9 cellular contexts compared by ENCODE assay signal in genomic region chr3:52291508-52292181, GRCh38. TPM values are rescaled to one million over a fixed set of nuclear protein-coding genes. Genes with fewer than 3 reads are reported as not detected.
DNase-seq lines count a peak whose midpoint lies in the region; ATAC-seq and TF ChIP-seq lines count a peak whose summit lies in the region.
"Had no signal": no experiment of that assay in that cellular context is flagged by ENCODE, and none has a peak within 500 bp of the region (broad histone marks: within the 10 kb centered on the region; RNA-seq: fewer than 3 reads in every experiment).

No MANE protein-coding gene starts in this region.

- no peak overlapping the region for H3K9ac ChIP-seq in mammary epithelial cell (ENCODE audit: insufficient read depth, low read length)

- BruUV-seq in MCF 10A (replicated peaks; lab: Mats Ljungman, UMichigan) (no TSS peak), mammary epithelial cell (replicated peaks; lab: Mats Ljungman, UMichigan) (no TSS peak)

- peaks cover 4% of the 10 kb centered on the region for H3K4me1 ChIP-seq in mammary epithelial cell (ENCODE audit: insufficient read depth, low read length)
- peaks cover 14% of the 10 kb centered on the region for H3K4me1 ChIP-seq in psoas muscle

- no peaks in the 10 kb centered on the region for H3K27me3 ChIP-seq in mammary epithelial cell (ENCODE audit: insufficient read depth, low read length)
- H3K27me3 ChIP-seq in psoas muscle (ENCODE audit: insufficient read depth in 3 of 3, low read length in 2 of 3), result no peaks in the 10 kb centered on the region

- 72% methylated on average over 7 of the region's 7 CpGs for WGBS in mammary epithelial cell (ENCODE audit: low coverage, missing lambda C conversion rate)
- 78 to 83% (median 81%) methylated on average over 7 of the region's 7 CpGs for WGBS in psoas muscle, 3 donors

- H3K9me3 Mint-ChIP-seq in MCF 10A (ENCODE audit: unreplicated experiment), result no peaks in the 10 kb centered on the region

- TF ChIP-seq CTCF in MCF 10A (IDR thresholded peaks at IDR 0.05; ENCODE audit: unreplicated experiment) (peak; percentile 34), mammary epithelial cell (conservative IDR thresholded peaks at IDR 0.05 in 1 of 2, IDR thresholded peaks at IDR 0.05 in 1 of 2; ENCODE audit: extremely low read depth in 1 of 2, insufficient read depth in 1 of 2, low read depth in 1 of 2, low read length in 2 of 2) (peak in 1 of 2 donors; percentile 54), choroid plexus epithelial cell (conservative IDR thresholded peaks at IDR 0.05; ENCODE audit: low read depth, low read length) (peak; percentile 67), psoas muscle (IDR thresholded peaks at IDR 0.05) (peak; percentile 27)

- no peak overlapping the region for H3K4me2 ChIP-seq in mammary epithelial cell (ENCODE audit: insufficient read depth, low read depth, low read length)

- H3K27ac Mint-ChIP-seq in MCF 10A (ENCODE audit: low read depth, unreplicated experiment), result no peak overlapping the region

- H3K9me3 ChIP-seq in mammary epithelial cell (replicated peaks; ENCODE audit: insufficient read depth, low read length) (no peaks in the 10 kb centered on the region), psoas muscle (no peaks in the 10 kb centered on the region)

- in situ Hi-C loops in mammary epithelial cell (cut with MboI; ENCODE audit: low sequenced_read_pairs in 2 of 2), result no loop called here

- DNase-seq in MCF 10A (ENCODE audit: unreplicated experiment) (no peak), mammary epithelial cell (no peak), choroid plexus epithelial cell (ENCODE audit: low read depth) (peak; percentile 41), psoas muscle (no peak), NCI-H2107 treated with DMSO at 0.1 percent for 48 hours (lab: John Stamatoyannopoulos, UW; ENCODE audit: unreplicated experiment) (no peak), pons (ENCODE audit: low spot score) (no peak)

- dilution Hi-C loops in mammary epithelial cell (cut with HindIII; ENCODE audit: low sequenced_read_pairs), result no loop called here

- peak; percentile 25; the same call in 1 of the 3 replicates for ATAC-seq in SK-N-SH treated with all-trans-retinoic acid at 6 μM for 48 hours
- no peak for ATAC-seq in psoas muscle
- no peak for ATAC-seq in GM21381 (IDR thresholded peaks at IDR 0.05; ENCODE audit: unreplicated experiment)

- POLR2A ChIA-PET in MCF 10A (lab: Yijun Ruan, JAX), result interaction anchor here (0.6 to 1.3 kb wide), 2 partner anchors 38 to 75 kb away, joined by 3 read pairs; no protein-coding TSS in a partner anchor

- CTCF ChIA-PET in MCF 10A (lab: Yijun Ruan, JAX) (interaction anchor here (0.6 to 2.7 kb wide), 11 partner anchors 18 to 290 kb away, joined by 3 to 13 read pairs (median 3); no protein-coding TSS in a partner anchor), mammary epithelial cell (lab: Charles Lee; ENCODE audit: low non-redundant PET) (no interaction called here)

- no peaks in the 10 kb centered on the region for H3K27me3 Mint-ChIP-seq in MCF 10A (ENCODE audit: insufficient read depth, unreplicated experiment)

- H2AFZ ChIP-seq in mammary epithelial cell (ENCODE audit: low read depth, low read length), result no peak overlapping the region

- intact Hi-C loops in MCF 10A (cut with micrococcal nuclease) (loop anchor here (5.0 kb wide), 1 partner anchor 46 kb away; no protein-coding TSS in a partner anchor), mammary epithelial cell (cut with micrococcal nuclease) (loop anchor here (1.0 to 5.0 kb wide), 2 partner anchors 48 to 156 kb away; partner anchors contain the start of gene SEMA3G), psoas muscle (cut with DNase I) (loop anchor here in 1 of 2 donors (2.0 kb wide), 1 partner anchor 47 kb away; no protein-coding TSS in a partner anchor)

- H3K36me3 Mint-ChIP-seq in MCF 10A (ENCODE audit: insufficient read depth, unreplicated experiment), result peaks cover 4% of the 10 kb centered on the region

- peaks cover 19% of the 10 kb centered on the region for H3K79me2 ChIP-seq in mammary epithelial cell (ENCODE audit: insufficient read depth, low read length)

- H3K27ac ChIP-seq in mammary epithelial cell (ENCODE audit: insufficient read depth, low read depth, low read length) (no peak overlapping the region), psoas muscle (no peak overlapping the region)
- H3K27ac ChIP-seq: skin epidermis had no signal

- H3K4me3 ChIP-seq in mammary epithelial cell (replicated peaks in 1 of 3; ENCODE audit: insufficient read depth in 1 of 3, low read depth in 2 of 3, low read length in 3 of 3) (no peak overlapping the region), choroid plexus epithelial cell (ENCODE audit: low read depth, low read length) (no peak overlapping the region), psoas muscle (no peak overlapping the region)
- H3K4me3 ChIP-seq: skin epidermis had no signal

- H3K36me3 ChIP-seq in mammary epithelial cell (ENCODE audit: insufficient read depth, low read length), result peaks cover 2% of the 10 kb centered on the region
- peaks cover 0 to 34% of the 10 kb centered on the region in 2 donors for H3K36me3 ChIP-seq in psoas muscle (ENCODE audit: insufficient read depth in 1 of 2, low read depth in 1 of 2)

- H3K4me1 Mint-ChIP-seq in MCF 10A (ENCODE audit: insufficient read depth, unreplicated experiment), result peaks cover 4% of the 10 kb centered on the region

- H3K4me3 Mint-ChIP-seq in MCF 10A (ENCODE audit: unreplicated experiment), result no peak overlapping the region

- H4K20me1 ChIP-seq in mammary epithelial cell (ENCODE audit: insufficient read depth, low read length), result no peaks in the 10 kb centered on the region

TF ChIP-seq in SK-N-SH treated with all-trans-retinoic acid at 6 μM for 48 hours, 23 proteins besides CTCF, POLR2A, EP300 and RAD21:
- TF ChIP-seq BACH2 (CRISPR knock-in tag; IDR thresholded peaks at IDR 0.05; ENCODE audit: borderline replicate concordance) (no peak), CSDC2 (CRISPR knock-in tag; IDR thresholded peaks at IDR 0.05) (no peak), TOX (CRISPR knock-in tag; IDR thresholded peaks at IDR 0.05; ENCODE audit: borderline replicate concordance) (no peak), RARB (CRISPR knock-in tag; IDR thresholded peaks at IDR 0.05) (no peak), OSR1 (CRISPR knock-in tag; IDR thresholded peaks at IDR 0.05) (no peak), CREB5 (CRISPR knock-in tag; IDR thresholded peaks at IDR 0.05; ENCODE audit: low read depth) (no peak)
- TF ChIP-seq, protein P1, sequence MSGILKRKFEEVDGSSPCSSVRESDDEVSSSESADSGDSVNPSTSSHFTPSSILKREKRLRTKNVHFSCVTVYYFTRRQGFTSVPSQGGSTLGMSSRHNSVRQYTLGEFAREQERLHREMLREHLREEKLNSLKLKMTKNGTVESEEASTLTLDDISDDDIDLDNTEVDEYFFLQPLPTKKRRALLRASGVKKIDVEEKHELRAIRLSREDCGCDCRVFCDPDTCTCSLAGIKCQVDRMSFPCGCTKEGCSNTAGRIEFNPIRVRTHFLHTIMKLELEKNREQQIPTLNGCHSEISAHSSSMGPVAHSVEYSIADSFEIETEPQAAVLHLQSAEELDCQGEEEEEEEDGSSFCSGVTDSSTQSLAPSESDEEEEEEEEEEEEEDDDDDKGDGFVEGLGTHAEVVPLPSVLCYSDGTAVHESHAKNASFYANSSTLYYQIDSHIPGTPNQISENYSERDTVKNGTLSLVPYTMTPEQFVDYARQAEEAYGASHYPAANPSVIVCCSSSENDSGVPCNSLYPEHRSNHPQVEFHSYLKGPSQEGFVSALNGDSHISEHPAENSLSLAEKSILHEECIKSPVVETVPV (CRISPR knock-in tag; IDR thresholded peaks at IDR 0.05), result no peak

RNA-seq across cellular contexts. Expression of gene GLYCTK, which starts 4.0 kb away (rescaled TPM):
- total RNA-seq in MCF 10A (2022) (17.6 and 20.5 TPM in 2 replicates), mammary epithelial cell (10 to 100 TPM in 1 of 2 donors, 1 to 10 TPM in 1; 6.7 to 11.0 TPM), psoas muscle (1 to 10 TPM; 3.0 to 7.2 (median 5.7) TPM)
- polyA plus RNA-seq in mammary epithelial cell (10.3 TPM), psoas muscle (10 to 100 TPM in 1 of 3 donors, 1 to 10 TPM in 2; 3.1 to 16.5 (median 4.2) TPM)
- 6.6 TPM for polyA minus RNA-seq in mammary epithelial cell

RNA-seq across cellular contexts. Expression of gene WDR82, which starts 13.2 kb away (rescaled TPM):
- total RNA-seq in MCF 10A (2022), result 60.7 and 62.5 TPM in 2 replicates
- total RNA-seq in mammary epithelial cell, result 10 to 100 TPM; 54.3 to 59.8 TPM
- 52.7 TPM for polyA plus RNA-seq in mammary epithelial cell
- polyA minus RNA-seq in mammary epithelial cell, result 57.3 TPM
- total RNA-seq in psoas muscle, result 10 to 100 TPM; 62.1 to 93.1 (median 85.5) TPM
- 10 to 100 TPM; 46.1 to 96.7 (median 53.4) TPM for polyA plus RNA-seq in psoas muscle

RNA-seq across cellular contexts. Expression of gene DNAH1, which starts 24.5 kb away (rescaled TPM):
- total RNA-seq in MCF 10A (2022), result 3.0 and 7.6 TPM in 2 replicates
- 1 to 10 TPM; 1.5 to 4.0 TPM for total RNA-seq in mammary epithelial cell
- polyA plus RNA-seq in mammary epithelial cell, result 0.44 TPM
- 2.5 TPM for polyA minus RNA-seq in mammary epithelial cell
- 1 to 10 TPM; 2.4 to 4.1 (median 3.0) TPM for total RNA-seq in psoas muscle
- polyA plus RNA-seq in psoas muscle, result 1 to 10 TPM in 2 of 3 donors, under 1 TPM in 1; 0.77 to 1.8 (median 1.2) TPM

RNA-seq across cellular contexts. Expression of gene PPM1M, which starts 46.1 kb away (rescaled TPM):
- total RNA-seq in MCF 10A (2022), result 10.4 and 14.0 TPM in 2 replicates
- total RNA-seq in mammary epithelial cell, result 1 to 10 TPM; 4.8 to 8.7 TPM
- polyA plus RNA-seq in mammary epithelial cell, result 4.3 TPM
- not detected for polyA minus RNA-seq in mammary epithelial cell
- total RNA-seq in psoas muscle, result 1 to 10 TPM; 2.1 to 7.5 (median 3.9) TPM
- 1 to 10 TPM; 2.5 to 3.3 (median 2.6) TPM for polyA plus RNA-seq in psoas muscle

RNA-seq across cellular contexts. Expression of gene TWF2, which starts 52.7 kb away (rescaled TPM):
- total RNA-seq in MCF 10A (2022), result 30.5 and 47.0 TPM in 2 replicates
- 10 to 100 TPM; 67.8 to 96.2 TPM for total RNA-seq in mammary epithelial cell
- polyA plus RNA-seq in mammary epithelial cell, result 137 TPM
- polyA minus RNA-seq in mammary epithelial cell, result 179 TPM
- total RNA-seq in psoas muscle, result 100 to 1,000 TPM in 3 of 4 donors, 10 to 100 TPM in 1; 74.9 to 224 (median 138) TPM
- polyA plus RNA-seq in psoas muscle, result 100 to 1,000 TPM in 1 of 3 donors, 10 to 100 TPM in 2; 19.6 to 160 (median 74.6) TPM
